ENCODE assay signal across 4 cellular contexts in genomic region chr2:101454408-101454807, GRCh38. TPM values are rescaled to one million over a fixed set of nuclear protein-coding genes. Genes with fewer than 3 reads are reported as not detected.
"Had no signal": no experiment of that assay in that cellular context is flagged by ENCODE, and none has a peak within 500 bp of the region (broad histone marks: within the 10 kb centered on the region; RNA-seq: fewer than 3 reads in every experiment).

No MANE protein-coding gene starts in this region.

RNA-seq across cellular contexts. Expression of gene RFX8, which starts 20.5 kb away (rescaled TPM):
- total RNA-seq: activated B cell treated with CpG ODN at 0.5 μM for 24 hours; activated T-cell treated with anti-CD3 and anti-CD28 coated beads, Interleukin-2, amount 50 U/mL, for 4 hours; colonic mucosa had no signal
- polyA plus RNA-seq: cardiac muscle cell had no signal
